Comparison of ENCODE assay signal across 9 cellular contexts in genomic region chr2:179344280-179344961, GRCh38.
DNase-seq lines count a peak whose midpoint lies in the region; ATAC-seq and TF ChIP-seq lines count a peak whose summit lies in the region.
"Had no signal": no experiment of that assay in that cellular context is flagged by ENCODE, and none has a peak within 500 bp of the region (broad histone marks: within the 10 kb centered on the region; RNA-seq: fewer than 3 reads in every experiment).

No MANE protein-coding gene starts in this region.

- H3K4me2 ChIP-seq in trophoblast cell (ENCODE audit: low read length), result no peak overlapping the region

- H3K4me3 ChIP-seq in fibroblast of pulmonary artery (replicated peaks; ENCODE audit: low read depth, low read length) (no peak overlapping the region), trophoblast cell (ENCODE audit: low read depth, low read length) (no peak overlapping the region)

- H3K36me3 Mint-ChIP-seq in Calu3 (ENCODE audit: insufficient read depth, unreplicated experiment), result no peaks in the 10 kb centered on the region

- BruUV-seq in Calu3 (replicated peaks; lab: Mats Ljungman, UMichigan), result no TSS peak

- H3K4me1 Mint-ChIP-seq in Calu3 (ENCODE audit: low read depth, unreplicated experiment), result peaks cover 38% of the 10 kb centered on the region

- CTCF ChIA-PET in Calu3 (lab: Charles Lee), result interaction anchor here (0.8 kb wide), 1 partner anchor 126 kb away, joined by 3 read pairs; no protein-coding TSS in a partner anchor

- no peak overlapping the region for H4K91ac ChIP-seq in trophoblast cell (ENCODE audit: low read depth, low read length)

- no peaks in the 10 kb centered on the region for H3K9me3 Mint-ChIP-seq in Calu3 (ENCODE audit: low read depth, unreplicated experiment)

- no peak overlapping the region for H3K18ac ChIP-seq in trophoblast cell (ENCODE audit: low read length)

- TF ChIP-seq CTCF in Calu3 (IDR thresholded peaks at IDR 0.05; ENCODE audit: unreplicated experiment), result no peak
- no peak for TF ChIP-seq CTCF in fibroblast of pulmonary artery (IDR thresholded peaks at IDR 0.05; ENCODE audit: low read length, missing control alignments)

- H3K79me2 ChIP-seq in trophoblast cell (ENCODE audit: control insufficient read depth, insufficient read depth, low read length, poor library complexity), result no peaks in the 10 kb centered on the region

- H3K4me1 ChIP-seq in trophoblast cell (ENCODE audit: control insufficient read depth in 1 of 2, insufficient read depth in 2 of 2, low read length in 2 of 2), result peaks cover 0 to 2% of the 10 kb centered on the region in 2 experiments

- H3K36me3 ChIP-seq in trophoblast cell (ENCODE audit: control insufficient read depth in 1 of 2, insufficient read depth in 2 of 2, low read length in 2 of 2), result no peaks in the 10 kb centered on the region

- H3K27me3 Mint-ChIP-seq in Calu3 (ENCODE audit: unreplicated experiment), result no peaks in the 10 kb centered on the region

- no peak overlapping the region for H3K4ac ChIP-seq in trophoblast cell (ENCODE audit: low read depth, low read length)

- H2AK5ac ChIP-seq in trophoblast cell (ENCODE audit: low read length), result no peak overlapping the region

- WGBS in trophoblast cell (ENCODE audit: extremely low coverage, insufficient coverage, insufficient read length), result no CpG with 5 or more reads among the region's 4 CpGs

- no peak for DNase-seq in Calu3
- DNase-seq in OCI-M1 (lab: John Stamatoyannopoulos, UW), result peak; percentile 64
- peak; percentile 46 for DNase-seq in fibroblast of pulmonary artery (ENCODE audit: low read depth)
- DNase-seq in trophoblast cell, result peak in 1 of 2 donors; percentile 42
- no peak for DNase-seq in stimulated activated CD4-positive, alpha-beta T cell treated with anti-CD3 and anti-CD28 coated beads, Interleukin-1b, Interleukin-23, amount 100 ng/mL, for 48 hours
- no peak for DNase-seq in islet precursor cell
- DNase-seq: effector CD8-positive, alpha-beta T cell had no signal

- H4K8ac ChIP-seq in trophoblast cell (ENCODE audit: low read depth, low read length), result peak overlapping the region; percentile 14

- H3K27ac ChIP-seq in trophoblast cell (ENCODE audit: low read depth, low read length), result no peak overlapping the region

- peak overlapping the region; percentile 86 for H3K27ac Mint-ChIP-seq in Calu3 (ENCODE audit: unreplicated experiment)

- intact Hi-C loops in Calu3 (cut with micrococcal nuclease; ENCODE audit: unreplicated experiment), result loop anchor here (5.0 kb wide), 2 partner anchors 107 to 127 kb away; no protein-coding TSS in a partner anchor

- H3K14ac ChIP-seq in trophoblast cell (ENCODE audit: low read length), result no peak overlapping the region

- no peaks in the 10 kb centered on the region for H3K27me3 ChIP-seq in trophoblast cell (ENCODE audit: insufficient read depth, low read length)

- no peak overlapping the region for H3K9ac ChIP-seq in trophoblast cell (ENCODE audit: low read length)

- no peak overlapping the region for H2BK5ac ChIP-seq in trophoblast cell (ENCODE audit: low read depth, low read length, poor library complexity)

- no peaks in the 10 kb centered on the region for H3K79me1 ChIP-seq in trophoblast cell (ENCODE audit: low read length)

- no peaks in the 10 kb centered on the region for H3K9me3 ChIP-seq in trophoblast cell (ENCODE audit: insufficient read depth, low read depth, low read length)

- peak overlapping the region; percentile 7 for H3K4me3 Mint-ChIP-seq in Calu3 (ENCODE audit: low read depth, unreplicated experiment)

- H2BK120ac ChIP-seq in trophoblast cell (ENCODE audit: insufficient read depth, low read length, poor library complexity), result no peak overlapping the region

- no peak overlapping the region for H3K23ac ChIP-seq in trophoblast cell (ENCODE audit: low read length)

- no peak overlapping the region for H2BK12ac ChIP-seq in trophoblast cell (ENCODE audit: low read length)

- H2AFZ ChIP-seq in trophoblast cell (ENCODE audit: insufficient read depth, low read length, poor library complexity), result no peak overlapping the region

- H4K12ac ChIP-seq in trophoblast cell (ENCODE audit: low read depth, low read length), result no peak overlapping the region

- ATAC-seq in HG03520 (IDR thresholded peaks at IDR 0.05; ENCODE audit: unreplicated experiment) (no peak), GM18907 (IDR thresholded peaks at IDR 0.05; ENCODE audit: unreplicated experiment) (no peak)

Comparison
In these comparisons a context has a peak if more than half of its experiments do, and no peak if none do; other contexts are left out.
1. DNase-seq: peak in OCI-M1 (single experiment) and fibroblast of pulmonary artery (single experiment); none in Calu3 (single experiment), stimulated activated CD4-positive, alpha-beta T cell treated with anti-CD3 and anti-CD28 coated beads, Interleukin-1b, Interleukin-23, amount 100 ng/mL, for 48 hours (single experiment) and islet precursor cell (single experiment).